Comparison of ENCODE assay signal across 23 cellular contexts in genomic region chr14:51596473-51596870, GRCh38. TPM values are rescaled to one million over a fixed set of nuclear protein-coding genes. Genes with fewer than 3 reads are reported as not detected.
DNase-seq lines count a peak whose midpoint lies in the region; ATAC-seq and TF ChIP-seq lines count a peak whose summit lies in the region.
"Had no signal": no experiment of that assay in that cellular context is flagged by ENCODE, and none has a peak within 500 bp of the region (broad histone marks: within the 10 kb centered on the region; RNA-seq: fewer than 3 reads in every experiment).

No MANE protein-coding gene starts in this region.

- TF ChIP-seq CTCF in brain microvascular endothelial cell (IDR thresholded peaks at IDR 0.05; ENCODE audit: low read depth, low read length, missing control alignments), result no peak
- TF ChIP-seq CTCF in osteoblast (IDR thresholded peaks at IDR 0.05; ENCODE audit: extremely low read depth, low read depth, low read length), result no peak
- no peak for TF ChIP-seq CTCF in upper lobe of right lung (IDR thresholded peaks at IDR 0.05)
- TF ChIP-seq CTCF in testis (IDR thresholded peaks at IDR 0.05), result no peak
- TF ChIP-seq CTCF in MM.1S (IDR thresholded peaks at IDR 0.05; ENCODE audit: low read length), result no peak
- no peak for TF ChIP-seq CTCF in esophagus squamous epithelium (IDR thresholded peaks at IDR 0.05)

- no peak overlapping the region for H3K27ac Mint-ChIP-seq in activated CD8-positive, alpha-beta memory T cell treated with anti-CD3 and anti-CD28 coated beads, Interleukin-2, amount 10 ng/mL, durations not matched to agents 7 days and 5 days
- H3K27ac Mint-ChIP-seq: activated T-helper 17 cell treated with anti-CD3 and anti-CD28 coated beads, Interleukin-2, amount 50 U/mL, for 72 hours; CD8-positive, alpha-beta memory T cell; stimulated activated naive CD8-positive, alpha-beta T cell treated with anti-CD3 and anti-CD28 coated beads, Interleukin-15, Interleukin-2, amounts not matched to agents 100 ng/mL and 50 ng/mL, for 24 hours; type B pancreatic cell had no signal

- no peak overlapping the region for H3K4me3 Mint-ChIP-seq in activated CD8-positive, alpha-beta memory T cell treated with anti-CD3 and anti-CD28 coated beads, Interleukin-2, amount 10 ng/mL, durations not matched to agents 7 days and 5 days
- H3K4me3 Mint-ChIP-seq: activated T-helper 17 cell treated with anti-CD3 and anti-CD28 coated beads, Interleukin-2, amount 50 U/mL, for 72 hours; CD8-positive, alpha-beta memory T cell; stimulated activated naive CD8-positive, alpha-beta T cell treated with anti-CD3 and anti-CD28 coated beads, Interleukin-15, Interleukin-2, amounts not matched to agents 100 ng/mL and 50 ng/mL, for 24 hours; type B pancreatic cell had no signal

- H3K4me3 ChIP-seq in brain microvascular endothelial cell (ENCODE audit: low read depth, low read length) (no peak overlapping the region), osteoblast (ENCODE audit: insufficient read depth, low read length) (no peak overlapping the region), upper lobe of right lung (no peak overlapping the region), testis (no peak overlapping the region), MM.1S (ENCODE audit: low read length) (no peak overlapping the region), esophagus squamous epithelium (no peak overlapping the region)
- H3K4me3 ChIP-seq: coronary artery, heart left ventricle, left ventricle myocardium inferior, right atrium auricular region had no signal

- no peaks in the 10 kb centered on the region for H3K9me2 ChIP-seq in MM.1S (replicated peaks; ENCODE audit: insufficient read depth, low read length)

- H3K27ac ChIP-seq in brain microvascular endothelial cell, result peak overlapping the region; percentile 54
- peak overlapping the region; percentile 95 for H3K27ac ChIP-seq in osteoblast (ENCODE audit: low read depth, low read length)
- H3K27ac ChIP-seq in upper lobe of right lung, result no peak overlapping the region
- H3K27ac ChIP-seq in testis, result no peak overlapping the region
- no peak overlapping the region for H3K27ac ChIP-seq in MM.1S (ENCODE audit: low read length)
- H3K27ac ChIP-seq in esophagus squamous epithelium, result no peak overlapping the region
- H3K27ac ChIP-seq: 22Rv1, coronary artery, heart left ventricle, left ventricle myocardium inferior, right atrium auricular region had no signal

- no peak overlapping the region for H3K4me2 ChIP-seq in osteoblast (ENCODE audit: insufficient read depth, low read length)
- no peak overlapping the region for H3K4me2 ChIP-seq in MM.1S (ENCODE audit: low read depth, low read length)

- H3K36me3 Mint-ChIP-seq in activated CD8-positive, alpha-beta memory T cell treated with anti-CD3 and anti-CD28 coated beads, Interleukin-2, amount 10 ng/mL, durations not matched to agents 7 days and 5 days, result no peaks in the 10 kb centered on the region
- H3K36me3 Mint-ChIP-seq: CD8-positive, alpha-beta memory T cell; type B pancreatic cell had no signal

- intact Hi-C loops in upper lobe of right lung (cut with DNase I), result no loop called here
- intact Hi-C loops in testis (cut with DNase I; ENCODE audit: low total_unique reads), result no loop called here
- intact Hi-C loops in esophagus squamous epithelium (cut with DNase I), result no loop called here

- 0 out of 2 replicates have a peak, but pooled peaks cover 13% of the 10 kb centered on the region for H3F3A ChIP-seq in MM.1S (ENCODE audit: insufficient read depth, low read length)

- H3K9me3 Mint-ChIP-seq in activated CD8-positive, alpha-beta memory T cell treated with anti-CD3 and anti-CD28 coated beads, Interleukin-2, amount 10 ng/mL, durations not matched to agents 7 days and 5 days (ENCODE audit: low read depth), result no peaks in the 10 kb centered on the region
- H3K9me3 Mint-ChIP-seq: activated T-helper 17 cell treated with anti-CD3 and anti-CD28 coated beads, Interleukin-2, amount 50 U/mL, for 72 hours; CD8-positive, alpha-beta memory T cell; stimulated activated naive CD8-positive, alpha-beta T cell treated with anti-CD3 and anti-CD28 coated beads, Interleukin-15, Interleukin-2, amounts not matched to agents 100 ng/mL and 50 ng/mL, for 24 hours; type B pancreatic cell had no signal

- TF ChIP-seq POLR2A in testis (IDR thresholded peaks at IDR 0.05), result no peak
- TF ChIP-seq POLR2A in esophagus squamous epithelium (IDR thresholded peaks at IDR 0.05), result no peak

- in situ Hi-C loops in brain microvascular endothelial cell (cut with HindIII; ENCODE audit: low pct_ligation_motif_present, low sequenced_read_pairs), result no loop called here

- peak; percentile 58 for ATAC-seq in activated CD8-positive, alpha-beta memory T cell treated with anti-CD3 and anti-CD28 coated beads, Interleukin-2, amount 10 ng/mL, durations not matched to agents 7 days and 5 days
- ATAC-seq in upper lobe of right lung, result peak; percentile 39
- ATAC-seq: activated T-helper 17 cell treated with anti-CD3 and anti-CD28 coated beads, Interleukin-2, amount 50 U/mL, for 72 hours; heart left ventricle had no signal

- 86 to 87% methylated on average over 3 of the region's 3 CpGs for WGBS in testis, 2 donors
- 61 to 86% methylated on average over 2 to 3 of the region's 3 CpGs for WGBS in esophagus squamous epithelium, 2 donors

- H4K20me1 ChIP-seq in osteoblast (ENCODE audit: insufficient read depth, low read length) (no peaks in the 10 kb centered on the region), MM.1S (ENCODE audit: insufficient read depth, low read length) (no peaks in the 10 kb centered on the region)

- H3K4me1 Mint-ChIP-seq in activated CD8-positive, alpha-beta memory T cell treated with anti-CD3 and anti-CD28 coated beads, Interleukin-2, amount 10 ng/mL, durations not matched to agents 7 days and 5 days, result peaks cover 9% of the 10 kb centered on the region
- H3K4me1 Mint-ChIP-seq: activated T-helper 17 cell treated with anti-CD3 and anti-CD28 coated beads, Interleukin-2, amount 50 U/mL, for 72 hours had no signal

- H3K79me2 ChIP-seq in osteoblast (ENCODE audit: insufficient read depth, low read length) (no peaks in the 10 kb centered on the region), MM.1S (ENCODE audit: low read length) (no peaks in the 10 kb centered on the region)

- H2AFZ ChIP-seq in osteoblast (ENCODE audit: low read length) (no peak overlapping the region), MM.1S (ENCODE audit: low read length) (no peak overlapping the region)

- peaks cover 45% of the 10 kb centered on the region for H3K27me3 Mint-ChIP-seq in activated CD8-positive, alpha-beta memory T cell treated with anti-CD3 and anti-CD28 coated beads, Interleukin-2, amount 10 ng/mL, durations not matched to agents 7 days and 5 days
- H3K27me3 Mint-ChIP-seq: type B pancreatic cell had no signal

- CTCF ChIA-PET in activated CD8-positive, alpha-beta memory T cell treated with anti-CD3 and anti-CD28 coated beads, Interleukin-2, amount 10 ng/mL, durations not matched to agents 7 days and 5 days (lab: Charles Lee), result no interaction called here

- H3K9ac ChIP-seq in MM.1S (ENCODE audit: low read length), result no peak overlapping the region

- H3K36me3 ChIP-seq in brain microvascular endothelial cell (replicated peaks) (no peaks in the 10 kb centered on the region), osteoblast (ENCODE audit: insufficient read depth, low read length) (no peaks in the 10 kb centered on the region), upper lobe of right lung (no peaks in the 10 kb centered on the region), testis (ENCODE audit: low read depth, missing control alignments) (no peaks in the 10 kb centered on the region), MM.1S (replicated peaks; ENCODE audit: insufficient read depth, low read length) (no peaks in the 10 kb centered on the region), esophagus squamous epithelium (peaks cover 0 to 4% (median 0%) of the 10 kb centered on the region in 3 donors)
- H3K36me3 ChIP-seq: heart left ventricle, left ventricle myocardium inferior, right atrium auricular region had no signal

- H3K4me1 ChIP-seq in osteoblast (ENCODE audit: insufficient read depth, low read length) (peaks cover 65% of the 10 kb centered on the region), upper lobe of right lung (no peaks in the 10 kb centered on the region), testis (peaks cover 23% of the 10 kb centered on the region), MM.1S (ENCODE audit: low read length) (0 out of 2 replicates have a peak, but pooled peaks cover 5% of the 10 kb centered on the region), esophagus squamous epithelium (no peaks in the 10 kb centered on the region)
- H3K4me1 ChIP-seq: heart left ventricle, left ventricle myocardium inferior, right atrium auricular region had no signal

- DNase-seq in activated CD8-positive, alpha-beta memory T cell treated with anti-CD3 and anti-CD28 coated beads, Interleukin-2, amount 10 ng/mL, durations not matched to agents 7 days and 5 days, result peak; percentile 48
- DNase-seq in activated CD8-positive, alpha-beta memory T cell treated with anti-CD3 and anti-CD28 coated beads, Interleukin-2, amount 50 U/mL, for 4 hours, result no peak
- DNase-seq in brain microvascular endothelial cell (peak; percentile 55), osteoblast (ENCODE audit: insufficient read length, low spot score, missing footprints) (no peak), upper lobe of right lung (no peak), testis (no peak), MM.1S (no peak), esophagus squamous epithelium (lab: John Stamatoyannopoulos, UW) (no peak)
- DNase-seq: AML-193, DMS53, GF-D8, heart left ventricle, left ventricle myocardium inferior, NCI-H1417 treated with DMSO at 0.1 percent for 48 hours, NCI-H510A treated with DMSO at 0.1 percent for 48 hours, occipital lobe had no signal

- H3K9me3 ChIP-seq in osteoblast (ENCODE audit: low read depth, low read length) (no peaks in the 10 kb centered on the region), upper lobe of right lung (no peaks in the 10 kb centered on the region), testis (no peaks in the 10 kb centered on the region), MM.1S (replicated peaks; ENCODE audit: insufficient read depth, low read length) (no peaks in the 10 kb centered on the region), esophagus squamous epithelium (no peaks in the 10 kb centered on the region)
- H3K9me3 ChIP-seq: heart left ventricle, left ventricle myocardium inferior, right atrium auricular region had no signal

- H3K27me3 ChIP-seq in brain microvascular endothelial cell (replicated peaks) (no peaks in the 10 kb centered on the region), osteoblast (ENCODE audit: insufficient read depth, low read length) (no peaks in the 10 kb centered on the region), upper lobe of right lung (no peaks in the 10 kb centered on the region), testis (no peaks in the 10 kb centered on the region), MM.1S (replicated peaks; ENCODE audit: insufficient read depth, low read length) (no peaks in the 10 kb centered on the region), esophagus squamous epithelium (no peaks in the 10 kb centered on the region)
- H3K27me3 ChIP-seq: heart left ventricle, right atrium auricular region had no signal

RNA-seq across cellular contexts. Expression of gene FRMD6, which starts 55.2 kb away (rescaled TPM):
- 1 to 10 TPM; 2.1 to 2.5 TPM for total RNA-seq in activated CD8-positive, alpha-beta memory T cell treated with anti-CD3 and anti-CD28 coated beads, Interleukin-2, amount 10 ng/mL, durations not matched to agents 7 days and 5 days
- total RNA-seq in osteoblast (584 and 701 TPM in 2 replicates), upper lobe of right lung (13.2 TPM), testis (10 to 100 TPM; 59.2 to 71.3 TPM), esophagus squamous epithelium (100 to 1,000 TPM in 3 of 4 donors, 10 to 100 TPM in 1; 98.1 to 191 (median 110) TPM)
- 67.0 TPM for polyA plus RNA-seq in testis (ENCODE audit: insufficient read depth, low read depth, low replicate concordance)

Comparison
In these comparisons a context has a peak if more than half of its experiments do, and no peak if none do; other contexts are left out.
1. DNase-seq: peak in activated CD8-positive, alpha-beta memory T cell treated with anti-CD3 and anti-CD28 coated beads, Interleukin-2, amount 10 ng/mL, durations not matched to agents 7 days and 5 days (single experiment) and brain microvascular endothelial cell (single experiment); none in activated CD8-positive, alpha-beta memory T cell treated with anti-CD3 and anti-CD28 coated beads, Interleukin-2, amount 50 U/mL, for 4 hours (single experiment), osteoblast (single experiment), upper lobe of right lung (single experiment), testis (single experiment), MM.1S (single experiment) and esophagus squamous epithelium (single experiment).
2. H3K27ac ChIP-seq: peak in brain microvascular endothelial cell (single experiment) and osteoblast (single experiment); none in upper lobe of right lung (single experiment), testis (0 of 2), MM.1S (single experiment) and esophagus squamous epithelium (0 of 4).